In genomic region chrX:130014356-130014755, GRCh38 we compare ENCODE assay signal across 6 cellular contexts.
"Had no signal": no experiment of that assay in that cellular context is flagged by ENCODE, and none has a peak within 500 bp of the region (broad histone marks: within the 10 kb centered on the region; RNA-seq: fewer than 3 reads in every experiment).

No MANE protein-coding gene starts in this region.

- H3K36me3 Mint-ChIP-seq: IgD-negative memory B cell had no signal

- H3K27ac Mint-ChIP-seq: GM23338, IgD-negative memory B cell had no signal

- H3K4me3 ChIP-seq: GM23338 had no signal

- H3K4me1 Mint-ChIP-seq: IgD-negative memory B cell had no signal

- DNase-seq: H9, HCEC 1CT, KBM-7 had no signal

- H3K4me3 Mint-ChIP-seq: GM23338, H9, IgD-negative memory B cell had no signal

- H3K9me3 Mint-ChIP-seq: GM23338, IgD-negative memory B cell had no signal

- H3K27ac ChIP-seq: KMS-11 had no signal

- ATAC-seq: GM23338 had no signal
